1 cellular context compared by ENCODE assay signal in genomic region chr7:157482517-157483120, GRCh38.
TF ChIP-seq lines count a peak whose summit lies in the region.

No MANE protein-coding gene starts in this region.

TF ChIP-seq in H1, 55 proteins besides CTCF, POLR2A, EP300 and RAD21:
- TF ChIP-seq CHD2 (IDR thresholded peaks at IDR 0.05; ENCODE audit: low read length): no peak
- no peak for TF ChIP-seq CHD7 (IDR thresholded peaks at IDR 0.05; ENCODE audit: insufficient replicate concordance, low read length)
- no peak for TF ChIP-seq KDM1A (IDR thresholded peaks at IDR 0.05; ENCODE audit: borderline replicate concordance, low read length)
- no peak for TF ChIP-seq CTBP2 (IDR thresholded peaks at IDR 0.05; ENCODE audit: borderline replicate concordance, insufficient read depth, insufficient read length, low read length)
- TF ChIP-seq SUZ12 (IDR thresholded peaks at IDR 0.05; ENCODE audit: low read length): no peak
- no peak for TF ChIP-seq SP1 (IDR thresholded peaks at IDR 0.05; ENCODE audit: low read depth, low read length)
- no peak for TF ChIP-seq HDAC6 (IDR thresholded peaks at IDR 0.05; ENCODE audit: low read depth, low read length)
- TF ChIP-seq CBX8 (IDR thresholded peaks at IDR 0.05; ENCODE audit: borderline replicate concordance, low read depth, low read length): no peak
- TF ChIP-seq SP4 (IDR thresholded peaks at IDR 0.05; ENCODE audit: low read length): no peak
